In the genomic region with DNA sequence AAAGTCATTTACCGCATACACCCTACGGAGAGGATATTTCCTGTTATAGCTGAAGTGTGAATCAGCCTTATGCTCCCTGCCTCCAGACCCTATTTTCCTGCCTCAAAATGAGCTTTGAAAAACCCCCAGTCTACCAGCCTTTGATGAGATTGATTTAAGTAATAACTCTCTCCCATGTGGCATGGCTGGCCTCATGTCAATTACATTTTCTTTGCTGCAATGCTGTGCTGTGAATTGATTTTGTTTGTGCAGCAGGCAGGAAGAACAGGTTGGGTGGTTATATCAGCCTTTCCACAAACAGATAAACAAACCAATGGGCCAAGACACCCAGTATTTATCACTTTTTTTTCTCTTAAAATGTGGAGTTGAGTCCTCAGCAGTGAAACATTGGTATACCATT, we compare ENCODE assay signal across 21 cellular contexts.
"Had no signal": no experiment of that assay in that cellular context is flagged by ENCODE, and none has a peak within 500 bp of the region (broad histone marks: within the 10 kb centered on the region; RNA-seq: fewer than 3 reads in every experiment).

No MANE protein-coding gene starts in this region.

- H3K27ac ChIP-seq: RWPE1 had no signal

- H3K9me3 ChIP-seq: SK-N-SH had no signal

- DNase-seq: IMR-90, MV-4-11, NCI-H1048, NCI-H1105, NCI-H1417 treated with DMSO at 0.1 percent for 48 hours, NCI-H146, NCI-H1694 treated with DMSO at 0.1 percent for 48 hours, NCI-H2029, NCI-H2081 treated with DMSO at 0.1 percent for 48 hours, NCI-H2171, NCI-H226, NCI-H446, NCI-H510A, NCI-H524 treated with DMSO at 0.1 percent for 48 hours, NCI-H69, NCI-H774, PC-3, SHP77, SK-N-SH, SW 1271 had no signal
